Comparison of ENCODE assay signal across 1 cellular context in genomic region chr6:64815718-64816117, GRCh38.
TF ChIP-seq lines count a peak whose summit lies in the region.

No MANE protein-coding gene starts in this region.

TF ChIP-seq in HepG2, 621 proteins besides CTCF, POLR2A, EP300 and RAD21 (continued from another document):
- TF ChIP-seq MLXIP (CRISPR knock-in tag; IDR thresholded peaks at IDR 0.05; ENCODE audit: borderline replicate concordance) (no peak), PITX1 (CRISPR knock-in tag; IDR thresholded peaks at IDR 0.05) (no peak), PBX3 (CRISPR knock-in tag; IDR thresholded peaks at IDR 0.05; ENCODE audit: borderline replicate concordance) (no peak), SAP130 (CRISPR knock-in tag; IDR thresholded peaks at IDR 0.05; ENCODE audit: low read depth) (0 out of 2 replicates have a peak, but pooled peaks have one; percentile 20), RXRB (CRISPR knock-in tag; IDR thresholded peaks at IDR 0.05; ENCODE audit: borderline replicate concordance) (peak; percentile 35; the same call in 1 of the 2 replicates), GLI4 (CRISPR knock-in tag; IDR thresholded peaks at IDR 0.05; ENCODE audit: borderline replicate concordance) (no peak), ZFY (CRISPR knock-in tag; IDR thresholded peaks at IDR 0.05) (no peak), ZNF709 (CRISPR knock-in tag; IDR thresholded peaks at IDR 0.05) (no peak), MIXL1 (CRISPR knock-in tag; IDR thresholded peaks at IDR 0.05) (0 out of 2 replicates have a peak, but pooled peaks have one; percentile 42), PLRG1 (conservative IDR thresholded peaks at IDR 0.05) (no peak), ZNF605 (CRISPR knock-in tag; IDR thresholded peaks at IDR 0.05) (no peak), CEBPG (CRISPR knock-in tag; IDR thresholded peaks at IDR 0.05) (peak; percentile 29; the same call in 1 of the 2 replicates)
